24 cellular contexts compared by ENCODE assay signal in genomic region chr2:128552141-128552805, GRCh38.
"Had no signal": no experiment of that assay in that cellular context is flagged by ENCODE, and none has a peak within 500 bp of the region (broad histone marks: within the 10 kb centered on the region; RNA-seq: fewer than 3 reads in every experiment).

No MANE protein-coding gene starts in this region.

- H3K27me3 Mint-ChIP-seq: activated CD4-positive, alpha-beta T cell treated with anti-CD3 and anti-CD28 coated beads for 36 hours; stimulated activated naive CD8-positive, alpha-beta T cell treated with anti-CD3 and anti-CD28 coated beads, Interleukin-15, Interleukin-2, amounts not matched to agents 100 ng/mL and 50 ng/mL, for 24 hours had no signal

- H3K4me3 Mint-ChIP-seq: activated CD4-positive, alpha-beta T cell treated with anti-CD3 and anti-CD28 coated beads for 36 hours; activated T-cell treated with anti-CD3 and anti-CD28 coated beads, Interleukin-2, amount 50 U/mL, for 72 hours; central memory CD8-positive, alpha-beta T cell; effector memory CD8-positive, alpha-beta T cell; naive thymus-derived CD8-positive, alpha-beta T cell; neural progenitor cell; stimulated activated effector memory CD8-positive, alpha-beta T cell treated with anti-CD3 and anti-CD28 coated beads, Interleukin-12 subunit alpha, Interleukin-12 subunit beta, amount 100 ng/mL, for 72 hours; stimulated activated naive CD8-positive, alpha-beta T cell treated with anti-CD3 and anti-CD28 coated beads, Interleukin-15, Interleukin-2, amounts not matched to agents 100 ng/mL and 50 ng/mL, for 24 hours had no signal

- H3K4me1 Mint-ChIP-seq: activated CD4-positive, alpha-beta T cell treated with anti-CD3 and anti-CD28 coated beads for 36 hours; central memory CD8-positive, alpha-beta T cell; naive thymus-derived CD8-positive, alpha-beta T cell; stimulated activated effector memory CD8-positive, alpha-beta T cell treated with anti-CD3 and anti-CD28 coated beads, Interleukin-12 subunit alpha, Interleukin-12 subunit beta, amount 100 ng/mL, for 72 hours had no signal

- H3K27ac ChIP-seq: breast epithelium, colonic mucosa, dorsolateral prefrontal cortex, gastrocnemius medialis, neural progenitor cell, sigmoid colon, tibial artery had no signal

- H3K27ac Mint-ChIP-seq: activated CD4-positive, alpha-beta T cell treated with anti-CD3 and anti-CD28 coated beads for 36 hours; activated naive CD4-positive, alpha-beta T cell treated with anti-CD3 and anti-CD28 coated beads, Interleukin-2, amount 50 U/mL, for 72 hours; activated T-cell treated with anti-CD3 and anti-CD28 coated beads, Interleukin-2, amount 50 U/mL, for 72 hours; effector memory CD8-positive, alpha-beta T cell; naive thymus-derived CD8-positive, alpha-beta T cell; progenitor cell of endocrine pancreas; stimulated activated effector memory CD8-positive, alpha-beta T cell treated with anti-CD3 and anti-CD28 coated beads, Interleukin-12 subunit alpha, Interleukin-12 subunit beta, amount 100 ng/mL, for 72 hours; stimulated activated naive CD8-positive, alpha-beta T cell treated with anti-CD3 and anti-CD28 coated beads, Interleukin-15, Interleukin-2, amounts not matched to agents 100 ng/mL and 50 ng/mL, for 24 hours had no signal

- H3K36me3 ChIP-seq: breast epithelium, colonic mucosa, gastrocnemius medialis, neural progenitor cell, sigmoid colon, tibial artery had no signal

- H3K36me3 Mint-ChIP-seq: activated naive CD4-positive, alpha-beta T cell treated with anti-CD3 and anti-CD28 coated beads, Interleukin-2, amount 50 U/mL, for 72 hours; naive thymus-derived CD8-positive, alpha-beta T cell; stimulated activated effector memory CD8-positive, alpha-beta T cell treated with anti-CD3 and anti-CD28 coated beads, Interleukin-12 subunit alpha, Interleukin-12 subunit beta, amount 100 ng/mL, for 72 hours had no signal

- H3K9me3 ChIP-seq: breast epithelium, colonic mucosa, gastrocnemius medialis, sigmoid colon, tibial artery had no signal

- H3K9me3 Mint-ChIP-seq: activated naive CD4-positive, alpha-beta T cell treated with anti-CD3 and anti-CD28 coated beads, Interleukin-2, amount 50 U/mL, for 72 hours; activated T-cell treated with anti-CD3 and anti-CD28 coated beads, Interleukin-2, amount 50 U/mL, for 72 hours; central memory CD8-positive, alpha-beta T cell; effector memory CD8-positive, alpha-beta T cell; naive thymus-derived CD8-positive, alpha-beta T cell; stimulated activated effector memory CD8-positive, alpha-beta T cell treated with anti-CD3 and anti-CD28 coated beads, Interleukin-12 subunit alpha, Interleukin-12 subunit beta, amount 100 ng/mL, for 72 hours; stimulated activated naive CD8-positive, alpha-beta T cell treated with anti-CD3 and anti-CD28 coated beads, Interleukin-15, Interleukin-2, amounts not matched to agents 100 ng/mL and 50 ng/mL, for 24 hours had no signal

- DNase-seq: activated CD4-positive, alpha-beta T cell treated with anti-CD3 and anti-CD28 coated beads for 36 hours; activated CD4-positive, CD25-positive, alpha-beta regulatory T cell; activated naive CD4-positive, alpha-beta T cell; activated T-cell treated with anti-CD3 and anti-CD28 coated beads, Interleukin-2, amount 50 U/mL, for 72 hours; colonic mucosa; effector memory CD8-positive, alpha-beta T cell; erythroblast; gastrocnemius medialis; glutamatergic neuron; midbrain; naive thymus-derived CD8-positive, alpha-beta T cell; retina; sigmoid colon; small intestine; stimulated activated CD4-positive, alpha-beta T cell treated with anti-CD3 and anti-CD28 coated beads, Interleukin-4, amount 100 ng/mL, for 24 hours; tibial artery had no signal

- H3K27me3 ChIP-seq: breast epithelium, colonic mucosa, dorsolateral prefrontal cortex, gastrocnemius medialis, neural progenitor cell, sigmoid colon, tibial artery had no signal

- ATAC-seq: activated CD4-positive, alpha-beta T cell treated with anti-CD3 and anti-CD28 coated beads for 36 hours; activated naive CD4-positive, alpha-beta T cell treated with anti-CD3 and anti-CD28 coated beads, Interleukin-2, amount 50 U/mL, for 72 hours; activated T-cell treated with anti-CD3 and anti-CD28 coated beads, Interleukin-2, amount 50 U/mL, for 72 hours; effector memory CD8-positive, alpha-beta T cell; gastrocnemius medialis; naive thymus-derived CD8-positive, alpha-beta T cell; stimulated activated effector memory CD8-positive, alpha-beta T cell treated with anti-CD3 and anti-CD28 coated beads, Interleukin-12 subunit alpha, Interleukin-12 subunit beta, amount 100 ng/mL, for 72 hours had no signal

- H3K4me1 ChIP-seq: breast epithelium, colonic mucosa, gastrocnemius medialis, sigmoid colon, tibial artery had no signal

- H3K4me3 ChIP-seq: breast epithelium, colonic mucosa, dorsolateral prefrontal cortex, gastrocnemius medialis, neural progenitor cell, sigmoid colon, tibial artery had no signal
